In the genomic region with DNA sequence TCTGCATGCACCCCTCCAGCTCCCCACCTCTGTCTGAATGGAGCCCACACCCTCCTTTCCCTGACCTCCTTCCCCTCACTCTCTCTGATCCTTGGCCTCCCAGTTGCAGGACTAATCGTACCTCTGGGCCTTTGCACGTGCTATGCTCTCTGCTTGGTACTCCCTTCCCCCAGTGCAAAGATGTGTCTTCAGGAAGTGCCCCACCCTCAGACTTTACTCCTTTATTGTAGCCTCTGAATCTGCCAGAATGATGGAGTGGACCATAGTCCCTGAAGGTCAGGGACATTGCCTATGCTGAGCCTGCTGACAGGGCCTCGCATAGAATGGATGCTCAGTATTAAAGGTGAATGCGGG, we compare ENCODE assay signal across 8 cellular contexts. TPM values are rescaled to one million over a fixed set of nuclear protein-coding genes. Genes with fewer than 3 reads are reported as not detected.
DNase-seq lines count a peak whose midpoint lies in the region; ATAC-seq and TF ChIP-seq lines count a peak whose summit lies in the region.

No MANE protein-coding gene starts in this region.

- H3K36me3 Mint-ChIP-seq in GM23338 (ENCODE audit: low read depth) = peaks cover 23% of the 10 kb centered on the region

- no peaks in the 10 kb centered on the region for H3K9me2 ChIP-seq in GM23338 (ENCODE audit: insufficient read depth)

- peaks cover 13% of the 10 kb centered on the region for H4K20me1 ChIP-seq in GM23338 (replicated peaks; ENCODE audit: insufficient read depth)

- peak overlapping the region; percentile 98 for H3K27ac Mint-ChIP-seq in GM23338

- no peaks in the 10 kb centered on the region for H3K9me3 ChIP-seq in sigmoid colon

- 13 to 46% methylated on average over 4 of the region's 4 CpGs for WGBS in sigmoid colon, 2 donors

- peak overlapping the region; percentile 78 for H3K4me3 Mint-ChIP-seq in GM23338

- peaks cover 9% of the 10 kb centered on the region for H3K27me3 ChIP-seq in GM23338 (ENCODE audit: insufficient read depth)
- H3K27me3 ChIP-seq in sigmoid colon = no peaks in the 10 kb centered on the region

- H3K4me2 ChIP-seq in GM23338 = peak overlapping the region; percentile 87

- TF ChIP-seq POLR2A in sigmoid colon (IDR thresholded peaks at IDR 0.05) = no peak

- H3K79me2 ChIP-seq in GM23338 (replicated peaks; ENCODE audit: insufficient read depth) = peaks cover 21% of the 10 kb centered on the region

- no peak overlapping the region for H2AFZ ChIP-seq in GM23338

- H3F3A ChIP-seq in GM23338 (replicated peaks; ENCODE audit: low read depth) = peaks cover 24% of the 10 kb centered on the region

- H3K27ac ChIP-seq in GM23338 (ENCODE audit: low read depth) = peak overlapping the region; percentile 100
- peak overlapping the region; percentile 99 to 100 (median 99) for H3K27ac ChIP-seq in sigmoid colon

- DNase-seq in GM23338 (ENCODE audit: low spot score) (no peak), SW480 (ENCODE audit: low spot score) (peak; percentile 27), epithelial cell of proximal tubule (ENCODE audit: low read depth) (no peak), sigmoid colon (no peak), KG1 (lab: John Stamatoyannopoulos, UW) (no peak), putamen (ENCODE audit: low spot score) (no peak), dedifferentiated amniotic fluid mesenchymal stem cell (ENCODE audit: extremely low spot score) (no peak)

- no peaks in the 10 kb centered on the region for H3K9me3 Mint-ChIP-seq in GM23338

- ATAC-seq in GM23338 (no peak), HG03521 (IDR thresholded peaks at IDR 0.05; ENCODE audit: unreplicated experiment) (no peak)

- H3K4me3 ChIP-seq in GM23338 (peak overlapping the region; percentile 72), epithelial cell of proximal tubule (ENCODE audit: low read depth, low read length) (peak overlapping the region; percentile 55), sigmoid colon (peak overlapping the region in 3 of 4 donors; percentile 53 to 64 (median 58))

- TF ChIP-seq CTCF in GM23338 (conservative IDR thresholded peaks at IDR 0.05; ENCODE audit: low read depth in 2 of 2) (no peak), epithelial cell of proximal tubule (conservative IDR thresholded peaks at IDR 0.05; ENCODE audit: low read depth, low read length) (no peak), sigmoid colon (IDR thresholded peaks at IDR 0.05) (no peak)

- intact Hi-C loops in sigmoid colon (cut with DNase I) = loop anchor here (1.0 to 5.0 kb wide), 2 partner anchors 8 to 135 kb away; a partner anchor contains a TSS

- TF ChIP-seq EP300 in sigmoid colon (IDR thresholded peaks at IDR 0.05) = no peak

- H3K4me1 ChIP-seq in GM23338 (ENCODE audit: insufficient read depth) (peaks cover 32% of the 10 kb centered on the region), sigmoid colon (peaks cover 0 to 37% (median 31%) of the 10 kb centered on the region in 4 donors)

- H3K36me3 ChIP-seq in GM23338 (ENCODE audit: insufficient read depth) = peaks cover 5% of the 10 kb centered on the region; the same call in 1 of the 2 replicates
- H3K36me3 ChIP-seq in sigmoid colon = peaks cover 0 to 12% (median 10%) of the 10 kb centered on the region in 4 donors

- peaks cover 24% of the 10 kb centered on the region for H3K27me3 Mint-ChIP-seq in GM23338 (ENCODE audit: insufficient read depth, low read depth, poor library complexity)

- peaks cover 26% of the 10 kb centered on the region; the same call in 2 of the 3 replicates for H3K4me1 Mint-ChIP-seq in GM23338

TF ChIP-seq in GM23338, 12 proteins besides CTCF, POLR2A, EP300 and RAD21 (continues in another document):
- no peak for TF ChIP-seq ZNF114 (CRISPR knock-in tag; IDR thresholded peaks at IDR 0.05)
- TF ChIP-seq POLR2AphosphoS5 (IDR thresholded peaks at IDR 0.05; ENCODE audit: low read depth) = no peak
- TF ChIP-seq, protein P1, sequence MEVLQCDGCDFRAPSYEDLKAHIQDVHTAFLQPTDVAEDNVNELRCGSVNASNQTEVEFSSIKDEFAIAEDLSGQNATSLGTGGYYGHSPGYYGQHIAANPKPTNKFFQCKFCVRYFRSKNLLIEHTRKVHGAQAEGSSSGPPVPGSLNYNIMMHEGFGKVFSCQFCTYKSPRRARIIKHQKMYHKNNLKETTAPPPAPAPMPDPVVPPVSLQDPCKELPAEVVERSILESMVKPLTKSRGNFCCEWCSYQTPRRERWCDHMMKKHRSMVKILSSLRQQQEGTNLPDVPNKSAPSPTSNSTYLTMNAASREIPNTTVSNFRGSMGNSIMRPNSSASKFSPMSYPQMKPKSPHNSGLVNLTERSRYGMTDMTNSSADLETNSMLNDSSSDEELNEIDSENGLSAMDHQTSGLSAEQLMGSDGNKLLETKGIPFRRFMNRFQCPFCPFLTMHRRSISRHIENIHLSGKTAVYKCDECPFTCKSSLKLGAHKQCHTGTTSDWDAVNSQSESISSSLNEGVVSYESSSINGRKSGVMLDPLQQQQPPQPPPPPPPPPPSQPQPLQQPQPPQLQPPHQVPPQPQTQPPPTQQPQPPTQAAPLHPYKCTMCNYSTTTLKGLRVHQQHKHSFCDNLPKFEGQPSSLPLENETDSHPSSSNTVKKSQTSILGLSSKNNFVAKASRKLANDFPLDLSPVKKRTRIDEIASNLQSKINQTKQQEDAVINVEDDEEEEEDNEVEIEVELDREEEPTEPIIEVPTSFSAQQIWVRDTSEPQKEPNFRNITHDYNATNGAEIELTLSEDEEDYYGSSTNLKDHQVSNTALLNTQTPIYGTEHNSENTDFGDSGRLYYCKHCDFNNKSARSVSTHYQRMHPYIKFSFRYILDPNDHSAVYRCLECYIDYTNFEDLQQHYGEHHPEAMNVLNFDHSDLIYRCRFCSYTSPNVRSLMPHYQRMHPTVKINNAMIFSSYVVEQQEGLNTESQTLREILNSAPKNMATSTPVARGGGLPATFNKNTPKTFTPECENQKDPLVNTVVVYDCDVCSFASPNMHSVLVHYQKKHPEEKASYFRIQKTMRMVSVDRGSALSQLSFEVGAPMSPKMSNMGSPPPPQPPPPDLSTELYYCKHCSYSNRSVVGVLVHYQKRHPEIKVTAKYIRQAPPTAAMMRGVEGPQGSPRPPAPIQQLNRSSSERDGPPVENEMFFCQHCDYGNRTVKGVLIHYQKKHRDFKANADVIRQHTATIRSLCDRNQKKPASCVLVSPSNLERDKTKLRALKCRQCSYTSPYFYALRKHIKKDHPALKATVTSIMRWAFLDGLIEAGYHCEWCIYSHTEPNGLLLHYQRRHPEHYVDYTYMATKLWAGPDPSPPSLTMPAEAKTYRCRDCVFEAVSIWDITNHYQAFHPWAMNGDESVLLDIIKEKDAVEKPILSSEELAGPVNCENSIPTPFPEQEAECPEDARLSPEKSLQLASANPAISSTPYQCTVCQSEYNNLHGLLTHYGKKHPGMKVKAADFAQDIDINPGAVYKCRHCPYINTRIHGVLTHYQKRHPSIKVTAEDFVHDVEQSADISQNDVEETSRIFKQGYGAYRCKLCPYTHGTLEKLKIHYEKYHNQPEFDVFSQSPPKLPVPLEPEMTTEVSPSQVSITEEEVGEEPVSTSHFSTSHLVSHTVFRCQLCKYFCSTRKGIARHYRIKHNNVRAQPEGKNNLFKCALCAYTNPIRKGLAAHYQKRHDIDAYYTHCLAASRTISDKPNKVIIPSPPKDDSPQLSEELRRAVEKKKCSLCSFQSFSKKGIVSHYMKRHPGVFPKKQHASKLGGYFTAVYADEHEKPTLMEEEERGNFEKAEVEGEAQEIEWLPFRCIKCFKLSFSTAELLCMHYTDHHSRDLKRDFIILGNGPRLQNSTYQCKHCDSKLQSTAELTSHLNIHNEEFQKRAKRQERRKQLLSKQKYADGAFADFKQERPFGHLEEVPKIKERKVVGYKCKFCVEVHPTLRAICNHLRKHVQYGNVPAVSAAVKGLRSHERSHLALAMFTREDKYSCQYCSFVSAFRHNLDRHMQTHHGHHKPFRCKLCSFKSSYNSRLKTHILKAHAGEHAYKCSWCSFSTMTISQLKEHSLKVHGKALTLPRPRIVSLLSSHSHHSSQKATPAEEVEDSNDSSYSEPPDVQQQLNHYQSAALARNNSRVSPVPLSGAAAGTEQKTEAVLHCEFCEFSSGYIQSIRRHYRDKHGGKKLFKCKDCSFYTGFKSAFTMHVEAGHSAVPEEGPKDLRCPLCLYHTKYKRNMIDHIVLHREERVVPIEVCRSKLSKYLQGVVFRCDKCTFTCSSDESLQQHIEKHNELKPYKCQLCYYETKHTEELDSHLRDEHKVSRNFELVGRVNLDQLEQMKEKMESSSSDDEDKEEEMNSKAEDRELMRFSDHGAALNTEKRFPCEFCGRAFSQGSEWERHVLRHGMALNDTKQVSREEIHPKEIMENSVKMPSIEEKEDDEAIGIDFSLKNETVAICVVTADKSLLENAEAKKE (CRISPR knock-in tag; IDR thresholded peaks at IDR 0.05) = no peak
- TF ChIP-seq ZNF331 (CRISPR knock-in tag; IDR thresholded peaks at IDR 0.05; ENCODE audit: low read depth) = no peak

RNA-seq across cellular contexts. Expression of a gene that starts 1.3 kb away (rescaled TPM):
- 154 and 181 TPM in 2 replicates for total RNA-seq in GM23338 (2014; rRNA removed; shearing (Covaris generic))
- polyA plus RNA-seq in GM23338 (2016; fragmentation: Nextera tagmentation; extraction: Ambion mirVana) = 40.0 and 52.5 TPM in 2 replicates
- 266 and 341 TPM in 2 replicates for total RNA-seq in epithelial cell of proximal tubule
- 100 to 1,000 TPM; 163 to 369 (median 230) TPM for total RNA-seq in sigmoid colon
- 100 to 1,000 TPM; 179 to 221 (median 180) TPM for polyA plus RNA-seq in sigmoid colon

RNA-seq across cellular contexts. Expression of a gene that starts 8.5 kb away (rescaled TPM):
- total RNA-seq in GM23338 (2014; rRNA removed; shearing (Covaris generic)) = 0.35 and 0.89 TPM in 2 replicates
- polyA plus RNA-seq in GM23338 (2016; fragmentation: Nextera tagmentation; extraction: Ambion mirVana) = 0.10 TPM in 1 of 2 replicates, not detected in the other
- 0.07 and 1.3 TPM in 2 replicates for total RNA-seq in epithelial cell of proximal tubule
- 1 to 10 TPM; 1.4 to 5.8 (median 2.9) TPM for total RNA-seq in sigmoid colon
- 1 to 10 TPM; 1.2 to 4.4 (median 3.4) TPM for polyA plus RNA-seq in sigmoid colon

RNA-seq across cellular contexts. Expression of a gene that starts 40.1 kb away (rescaled TPM):
- total RNA-seq in GM23338 (2014; rRNA removed; shearing (Covaris generic)) = 511 and 591 TPM in 2 replicates
- polyA plus RNA-seq in GM23338 (2016; fragmentation: Nextera tagmentation; extraction: Ambion mirVana) = 637 and 641 TPM in 2 replicates
- 490 and 620 TPM in 2 replicates for total RNA-seq in epithelial cell of proximal tubule
- 100 to 1,000 TPM in 3 of 4 donors, 10 to 100 TPM in 1; 89.1 to 144 (median 119) TPM for total RNA-seq in sigmoid colon
- polyA plus RNA-seq in sigmoid colon = 100 to 1,000 TPM; 214 to 285 (median 256) TPM

RNA-seq across cellular contexts. Expression of a gene that starts 56.5 kb away (rescaled TPM):
- 3.6 and 7.1 TPM in 2 replicates for total RNA-seq in GM23338 (2014; rRNA removed; shearing (Covaris generic))
- polyA plus RNA-seq in GM23338 (2016; fragmentation: Nextera tagmentation; extraction: Ambion mirVana) = 1.6 and 2.5 TPM in 2 replicates
- total RNA-seq in epithelial cell of proximal tubule = 0.63 TPM in 1 of 2 replicates, not detected in the other
- 1 to 10 TPM; 1.8 to 8.6 (median 4.5) TPM for total RNA-seq in sigmoid colon
- polyA plus RNA-seq in sigmoid colon = 1 to 10 TPM in 1 of 3 donors, not detected in 2; 4.0 TPM

RNA-seq across cellular contexts. Expression of a gene that starts 57.6 kb away (rescaled TPM):
- 18.9 and 27.6 TPM in 2 replicates for total RNA-seq in GM23338 (2014; rRNA removed; shearing (Covaris generic))
- polyA plus RNA-seq in GM23338 (2016; fragmentation: Nextera tagmentation; extraction: Ambion mirVana) = 15.5 and 19.4 TPM in 2 replicates
- 5.4 and 7.5 TPM in 2 replicates for total RNA-seq in epithelial cell of proximal tubule
- total RNA-seq in sigmoid colon = 10 to 100 TPM; 15.0 to 26.0 (median 16.6) TPM
- 10 to 100 TPM; 14.4 to 36.9 (median 31.7) TPM for polyA plus RNA-seq in sigmoid colon
